In the genomic region with DNA sequence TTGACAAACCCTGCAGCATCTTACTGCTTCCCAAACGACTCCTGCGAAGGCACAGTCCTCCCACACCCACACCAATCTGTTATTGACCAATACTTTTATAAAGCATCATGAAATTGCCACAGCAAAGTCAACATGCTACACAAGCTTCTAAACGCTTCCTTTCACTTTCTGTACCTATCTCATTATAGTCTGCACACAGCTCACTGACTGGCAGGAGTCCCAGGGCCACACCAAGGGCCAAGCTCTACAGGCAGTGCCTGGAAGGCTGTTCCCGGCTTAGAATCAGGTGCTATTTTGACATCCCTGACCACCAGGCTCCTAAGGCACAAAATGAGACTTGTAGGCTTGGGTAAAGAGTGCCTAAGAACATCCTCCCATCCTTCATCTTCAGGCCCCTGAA, we compare ENCODE assay signal across 12 cellular contexts. TPM values are rescaled to one million over a fixed set of nuclear protein-coding genes. Genes with fewer than 3 reads are reported as not detected.
DNase-seq lines count a peak whose midpoint lies in the region; ATAC-seq and TF ChIP-seq lines count a peak whose summit lies in the region.
"Had no signal": no experiment of that assay in that cellular context is flagged by ENCODE, and none has a peak within 500 bp of the region (broad histone marks: within the 10 kb centered on the region; RNA-seq: fewer than 3 reads in every experiment).

No MANE protein-coding gene starts in this region.

- H3K4me3 ChIP-seq in ovary, result no peak overlapping the region
- H3K4me3 ChIP-seq: skin epidermis had no signal

- ATAC-seq in GM18867 (IDR thresholded peaks at IDR 0.05; ENCODE audit: unreplicated experiment) (peak; percentile 48), esophagus mucosa (peak; percentile 59), HG03108 (IDR thresholded peaks at IDR 0.05; ENCODE audit: unreplicated experiment) (no peak), GM21723 (IDR thresholded peaks at IDR 0.05; ENCODE audit: unreplicated experiment) (no peak)

- no peak for TF ChIP-seq CTCF in neural crest cell (conservative IDR thresholded peaks at IDR 0.05)
- TF ChIP-seq CTCF in ovary (IDR thresholded peaks at IDR 0.05), result no peak

- H3K9me3 ChIP-seq in KOPT-K1 (ENCODE audit: insufficient read depth, low read length, poor library complexity, severe bottlenecking), result no peaks in the 10 kb centered on the region
- H3K9me3 ChIP-seq in ovary, result no peaks in the 10 kb centered on the region
- H3K9me3 ChIP-seq: Caco-2 had no signal

- no peak for TF ChIP-seq POLR2A in ovary (IDR thresholded peaks at IDR 0.05)

- no peak for TF ChIP-seq EP300 in ovary (IDR thresholded peaks at IDR 0.05)

- H3K27me3 ChIP-seq in ovary, result no peaks in the 10 kb centered on the region

- H3K4me3 Mint-ChIP-seq in neural crest cell, result no peak overlapping the region

- H3K4me1 Mint-ChIP-seq in neural crest cell, result peaks cover 27% of the 10 kb centered on the region

- H3K9me3 Mint-ChIP-seq in neural crest cell, result no peaks in the 10 kb centered on the region

- intact Hi-C loops in ovary (cut with DNase I), result no loop called here

- peaks cover 22% of the 10 kb centered on the region for H3K36me3 Mint-ChIP-seq in neural crest cell (ENCODE audit: low read depth)

- peak overlapping the region; percentile 33 for H3K27ac ChIP-seq in KOPT-K1 (ENCODE audit: low read depth, low read length, poor library complexity, severe bottlenecking)
- H3K27ac ChIP-seq in ovary, result no peak overlapping the region
- H3K27ac ChIP-seq: skin epidermis had no signal

- WGBS in ovary, 3 donors, result 54 to 70% (median 57%) methylated on average over 4 of the region's 4 CpGs

- H3K27ac Mint-ChIP-seq in neural crest cell (ENCODE audit: unreplicated experiment), result peak overlapping the region; percentile 10

- H3K36me3 ChIP-seq in KOPT-K1 (ENCODE audit: insufficient read depth, low read length) (peaks cover 89% of the 10 kb centered on the region), ovary (no peaks in the 10 kb centered on the region)

- H3K4me1 ChIP-seq in ovary (ENCODE audit: insufficient read depth), result peaks cover 5% of the 10 kb centered on the region

- H3K27me3 Mint-ChIP-seq in neural crest cell (ENCODE audit: low read depth), result no peaks in the 10 kb centered on the region

- DNase-seq in neural crest cell (ENCODE audit: low read depth, low spot score) (no peak), ovary (no peak)
- DNase-seq: Caco-2, NCI-H510A treated with DMSO at 0.1 percent for 48 hours, SHP77 had no signal

RNA-seq across cellular contexts. Expression of a gene that starts 39.5 kb away (rescaled TPM):
- total RNA-seq in esophagus mucosa, result 87.3 TPM
- total RNA-seq in neural crest cell, result 151 and 162 TPM in 2 replicates
- 100 to 1,000 TPM in 2 of 7 donors, 10 to 100 TPM in 5; 73.8 to 104 (median 98.3) TPM for total RNA-seq in ovary
- 10 to 100 TPM; 28.1 to 86.3 TPM for polyA plus RNA-seq in ovary

RNA-seq across cellular contexts. Expression of a gene that starts 42.1 kb away (rescaled TPM):
- not detected for total RNA-seq in esophagus mucosa
- total RNA-seq in neural crest cell, result not detected in 2 replicates
- total RNA-seq in ovary, result not detected
- polyA plus RNA-seq in ovary, result not detected
- total RNA-seq: Caco-2, M059J had no signal

RNA-seq across cellular contexts. Expression of a gene that starts 55.4 kb away (rescaled TPM):
- 161 TPM for total RNA-seq in esophagus mucosa
- 147 and 152 TPM in 2 replicates for total RNA-seq in neural crest cell
- 10 to 100 TPM; 65.0 to 94.3 (median 81.7) TPM for total RNA-seq in ovary
- polyA plus RNA-seq in ovary, result 100 to 1,000 TPM in 1 of 2 donors, 10 to 100 TPM in 1; 53.2 to 102 TPM

Comparison
In these comparisons a context has a peak if more than half of its experiments do, and no peak if none do; other contexts are left out.
1. ATAC-seq: peak in GM18867 (single experiment) and esophagus mucosa (single experiment); none in HG03108 (single experiment) and GM21723 (single experiment).